1 cellular context compared by ENCODE assay signal in genomic region chr17:49495842-49496182, GRCh38.
TF ChIP-seq lines count a peak whose summit lies in the region.

No MANE protein-coding gene starts in this region.

TF ChIP-seq in GM12878, 131 proteins besides CTCF, POLR2A, EP300 and RAD21 (continued from another document):
- TF ChIP-seq PKNOX1 (IDR thresholded peaks at IDR 0.05) (no peak), TARDBP (IDR thresholded peaks at IDR 0.05; ENCODE audit: borderline replicate concordance) (no peak), MXI1 (IDR thresholded peaks at IDR 0.05; ENCODE audit: low read depth, low read length) (no peak), MAX (IDR thresholded peaks at IDR 0.05; ENCODE audit: low read depth, low read length) (no peak), NR2C2 (IDR thresholded peaks at IDR 0.05; ENCODE audit: borderline replicate concordance, control insufficient read depth, insufficient read length, low read depth) (no peak), MLLT1 (IDR thresholded peaks at IDR 0.05) (no peak)
